In genomic region chr22:39179841-39180335, GRCh38 we compare ENCODE assay signal across 16 cellular contexts. TPM values are rescaled to one million over a fixed set of nuclear protein-coding genes. Genes with fewer than 3 reads are reported as not detected.
A peak's percentile ranks its signal among the peaks of the same experiment; 100 is the strongest.
DNase-seq lines count a peak whose midpoint lies in the region; ATAC-seq and TF ChIP-seq lines count a peak whose summit lies in the region.
"Had no signal": no experiment of that assay in that cellular context is flagged by ENCODE, and none has a peak within 500 bp of the region (broad histone marks: within the 10 kb centered on the region; RNA-seq: fewer than 3 reads in every experiment).

No MANE protein-coding gene starts in this region.

- H4K20me1 ChIP-seq in osteoblast (ENCODE audit: insufficient read depth, low read length): no peaks in the 10 kb centered on the region

- ATAC-seq in GM19467 (IDR thresholded peaks at IDR 0.05; ENCODE audit: unreplicated experiment): no peak
- ATAC-seq: left colon had no signal

- peak; percentile 56 for DNase-seq in ELF-1 (ENCODE audit: low read depth, low spot score)
- peak; percentile 51 for DNase-seq in NCI-H1694 treated with DMSO at 0.1 percent for 48 hours (lab: John Stamatoyannopoulos, UW)
- DNase-seq in endodermal cell: peak; percentile 90
- DNase-seq in osteoblast (ENCODE audit: insufficient read length, low spot score, missing footprints): peak; percentile 18
- no peak for DNase-seq in H4 (ENCODE audit: low spot score)
- DNase-seq in activated T-cell treated with anti-CD3 and anti-CD28 coated beads, Interleukin-2, amount 50 U/mL, for 1 hour: no peak
- no peak for DNase-seq in MG63
- DNase-seq: AML-193; hippocampal formation; left colon; NCI-H1105 treated with DMSO at 0.1 percent for 48 hours; NCI-H226; small intestine; stimulated activated naive CD4-positive, alpha-beta T cell had no signal

- H3K27me3 ChIP-seq in endodermal cell (ENCODE audit: control insufficient read depth, insufficient read depth, low read length, poor library complexity, severe bottlenecking): no peaks in the 10 kb centered on the region
- no peaks in the 10 kb centered on the region for H3K27me3 ChIP-seq in osteoblast (ENCODE audit: insufficient read depth, low read length)
- H3K27me3 ChIP-seq in MG63: no peaks in the 10 kb centered on the region
- H3K27me3 ChIP-seq: ascending aorta had no signal

- no peaks in the 10 kb centered on the region for H3K36me3 Mint-ChIP-seq in endodermal cell (ENCODE audit: low read depth)

- peaks cover 42% of the 10 kb centered on the region for H3K4me1 Mint-ChIP-seq in endodermal cell

- H3K4me1 ChIP-seq in endodermal cell (ENCODE audit: control insufficient read depth, insufficient read depth, low read length) (peaks cover 20% of the 10 kb centered on the region), osteoblast (ENCODE audit: insufficient read depth, low read length) (peaks cover 25% of the 10 kb centered on the region)

- H3K4me3 Mint-ChIP-seq in endodermal cell: no peak overlapping the region

- no peak overlapping the region for H3K4me3 ChIP-seq in endodermal cell (ENCODE audit: low read length)
- H3K4me3 ChIP-seq in osteoblast (ENCODE audit: insufficient read depth, low read length): no peak overlapping the region
- H3K4me3 ChIP-seq in MG63: no peak overlapping the region
- H3K4me3 ChIP-seq: ascending aorta had no signal

- H3K79me2 ChIP-seq in osteoblast (ENCODE audit: insufficient read depth, low read length): no peaks in the 10 kb centered on the region

- H3K27ac Mint-ChIP-seq in endodermal cell: peak overlapping the region; percentile 91

- H3K36me3 ChIP-seq in endodermal cell (ENCODE audit: control insufficient read depth, insufficient read depth, low read length) (no peaks in the 10 kb centered on the region), osteoblast (ENCODE audit: insufficient read depth, low read length) (no peaks in the 10 kb centered on the region), MG63 (no peaks in the 10 kb centered on the region)
- H3K36me3 ChIP-seq: ascending aorta had no signal

- WGBS in endodermal cell (ENCODE audit: insufficient coverage in 1 of 2, insufficient read length in 1 of 2), 2 experiments: 79 to 89% methylated on average over 17 to 21 of the region's 21 CpGs

- no peaks in the 10 kb centered on the region for H3K27me3 Mint-ChIP-seq in endodermal cell (ENCODE audit: insufficient read depth)

- no peak overlapping the region for H2AFZ ChIP-seq in osteoblast (ENCODE audit: low read length)

- no peak overlapping the region for H3K4me2 ChIP-seq in osteoblast (ENCODE audit: insufficient read depth, low read length)

- TF ChIP-seq CTCF in endodermal cell (conservative IDR thresholded peaks at IDR 0.05) (peak; percentile 39), osteoblast (IDR thresholded peaks at IDR 0.05; ENCODE audit: extremely low read depth, low read depth, low read length) (no peak)

- peaks cover 4% of the 10 kb centered on the region for H3K9me3 Mint-ChIP-seq in endodermal cell

- H3K9ac ChIP-seq in endodermal cell (ENCODE audit: extremely low read depth, low read length, poor library complexity, severe bottlenecking): no peak overlapping the region

- H3K9me3 ChIP-seq in endodermal cell (ENCODE audit: control insufficient read depth, low read length): no peaks in the 10 kb centered on the region
- H3K9me3 ChIP-seq in osteoblast (ENCODE audit: low read depth, low read length): peaks cover 5% of the 10 kb centered on the region
- H3K9me3 ChIP-seq in MG63: no peaks in the 10 kb centered on the region

- H3K27ac ChIP-seq in endodermal cell (ENCODE audit: low read depth, low read length) (no peak overlapping the region), osteoblast (ENCODE audit: low read depth, low read length) (no peak overlapping the region)
- H3K27ac ChIP-seq: ascending aorta had no signal

RNA-seq across cellular contexts. Expression of gene CBX7, which starts 27.4 kb away (rescaled TPM):
- total RNA-seq in endodermal cell (10 to 100 TPM; 14.2 to 22.0 TPM), osteoblast (12.7 and 14.5 TPM in 2 replicates)
- 6.0 TPM for polyA plus RNA-seq in endodermal cell (2013, experiment 1 of 2)
- 5.8 TPM for polyA plus RNA-seq in endodermal cell (2013, experiment 2 of 2)
- total RNA-seq in H4 (2014; rRNA removed; shearing (Covaris generic)): 0.37 and 1.7 TPM in 2 replicates
- total RNA-seq in MG63 (2014; rRNA removed; shearing (Covaris generic); ENCODE audit: low replicate concordance): 7.9 and 13.6 TPM in 2 replicates

Comparison
In these comparisons a context has a peak if more than half of its experiments do, and no peak if none do; other contexts are left out.
1. DNase-seq: peak in ELF-1 (single experiment), NCI-H1694 treated with DMSO at 0.1 percent for 48 hours (single experiment), endodermal cell (single experiment) and osteoblast (single experiment); none in H4 (single experiment), activated T-cell treated with anti-CD3 and anti-CD28 coated beads, Interleukin-2, amount 50 U/mL, for 1 hour (single experiment) and MG63 (single experiment).